Comparison of ENCODE assay signal across 20 cellular contexts in the genomic region with DNA sequence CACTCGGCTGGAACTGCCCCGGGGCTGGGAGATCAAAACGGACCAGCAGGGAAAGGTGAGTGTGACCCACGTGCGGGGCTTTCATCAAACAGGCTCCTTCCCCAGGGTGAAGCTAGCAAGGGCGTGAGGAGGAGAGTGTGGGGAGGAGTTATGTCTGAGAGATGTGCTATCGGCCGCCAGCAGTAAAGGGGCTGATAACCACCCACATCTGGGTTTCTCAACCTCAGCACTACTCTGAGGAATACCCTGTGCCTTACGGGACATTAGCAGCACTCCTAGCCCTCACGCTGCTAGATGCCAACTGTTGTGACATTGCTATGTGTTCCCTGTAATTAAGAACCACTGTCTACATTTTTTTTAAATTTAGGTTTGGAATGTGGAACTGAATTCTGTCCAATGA.
DNase-seq lines count a peak whose midpoint lies in the region; ATAC-seq, FAIRE-seq and TF ChIP-seq lines count a peak whose summit lies in the region.
"Had no signal": no experiment of that assay in that cellular context is flagged by ENCODE, and none has a peak within 500 bp of the region (broad histone marks: within the 10 kb centered on the region; RNA-seq: fewer than 3 reads in every experiment).

No MANE protein-coding gene starts in this region.

- intact Hi-C loops in GM12878 (cut with micrococcal nuclease; ENCODE audit: unreplicated experiment), result no loop called here
- intact Hi-C loops in Caco-2 (cut with micrococcal nuclease; ENCODE audit: unreplicated experiment), result no loop called here

- no peak for DNase-seq in GM12878 (ENCODE audit: low read depth, low spot score)
- DNase-seq in fibroblast of mammary gland (ENCODE audit: low read depth), result peak; percentile 37
- no peak for DNase-seq in Caco-2
- DNase-seq in activated T-cell treated with anti-CD3 and anti-CD28 coated beads, Interleukin-2, amount 50 U/mL, for 24 hours, result no peak
- DNase-seq: C1 segment of cervical spinal cord; CD8-positive, alpha-beta T cell; GDM1; IMR-90; NCI-H1105 treated with DMSO at 0.1 percent for 48 hours; NCI-H2029 treated with DMSO at 0.1 percent for 48 hours; NCI-H226; NCI-H510A treated with DMSO at 0.1 percent for 48 hours; NCI-H748 treated with DMSO at 0.1 percent for 48 hours; SJCRH30 had no signal

- no peak for TF ChIP-seq POLR2A in GM12878 (IDR thresholded peaks at IDR 0.05; ENCODE audit: low read depth, low read length)

- no peak for TF ChIP-seq RAD21 in GM12878 (IDR thresholded peaks at IDR 0.05; ENCODE audit: insufficient read depth, low read depth, low read length)

- H3K27me3 ChIP-seq in GM12878 (replicated peaks in 1 of 2; ENCODE audit: control insufficient read depth in 2 of 2, insufficient read depth in 2 of 2, low read length in 1 of 2), result no peaks in the 10 kb centered on the region; a peak in 1 of 4 replicates
- no peaks in the 10 kb centered on the region for H3K27me3 ChIP-seq in Caco-2 (replicated peaks; ENCODE audit: control insufficient read depth, insufficient read depth, low read length)

- H3K9me3 ChIP-seq in GM12878 (replicated peaks; ENCODE audit: control insufficient read depth, insufficient read depth, low read length), result no peaks in the 10 kb centered on the region
- H3K9me3 ChIP-seq in Caco-2, result no peaks in the 10 kb centered on the region
- H3K9me3 ChIP-seq: SJCRH30 had no signal

- no peaks in the 10 kb centered on the region for H3K27me3 Mint-ChIP-seq in Caco-2 (ENCODE audit: insufficient read depth, unreplicated experiment)
- peaks cover 10% of the 10 kb centered on the region for H3K27me3 Mint-ChIP-seq in activated T-cell treated with anti-CD3 and anti-CD28 coated beads, Interleukin-2, amount 50 U/mL, for 24 hours

- no peaks in the 10 kb centered on the region for H3K9me3 Mint-ChIP-seq in Caco-2 (ENCODE audit: unreplicated experiment)
- no peaks in the 10 kb centered on the region for H3K9me3 Mint-ChIP-seq in activated T-cell treated with anti-CD3 and anti-CD28 coated beads, Interleukin-2, amount 50 U/mL, for 24 hours
- H3K9me3 Mint-ChIP-seq: CD8-positive, alpha-beta T cell had no signal

- H3K36me3 ChIP-seq in GM12878 (ENCODE audit: control insufficient read depth in 2 of 2, insufficient read depth in 2 of 2, low read length in 1 of 2), result no peaks in the 10 kb centered on the region
- no peaks in the 10 kb centered on the region for H3K36me3 ChIP-seq in Caco-2 (ENCODE audit: control insufficient read depth, insufficient read depth, low read length)
- H3K36me3 ChIP-seq: SJCRH30 had no signal

- H2AFZ ChIP-seq in GM12878 (ENCODE audit: control insufficient read depth, low read depth, low read length), result no peak overlapping the region

- no peak for FAIRE-seq in GM12878 (lab: Jason Lieb, UNC)
- FAIRE-seq: H54, HTR-8/SVneo had no signal

- H3K27ac ChIP-seq in GM12878 (ENCODE audit: control insufficient read depth, insufficient read depth), result no peak overlapping the region
- H3K27ac ChIP-seq: SJCRH30 had no signal

- POLR2A ChIA-PET in GM12878 (lab: Charles Lee) (no interaction called here), Caco-2 (lab: Charles Lee) (no interaction called here)

- BruUV-seq in GM12878 (replicated peaks; lab: Mats Ljungman, UMichigan) (no TSS peak), Caco-2 (replicated peaks; lab: Mats Ljungman, UMichigan) (no TSS peak)

- no peaks in the 10 kb centered on the region for H3K36me3 Mint-ChIP-seq in Caco-2 (ENCODE audit: insufficient read depth, unreplicated experiment)
- H3K36me3 Mint-ChIP-seq in activated T-cell treated with anti-CD3 and anti-CD28 coated beads, Interleukin-2, amount 50 U/mL, for 24 hours (ENCODE audit: low read depth), result no peaks in the 10 kb centered on the region
- H3K36me3 Mint-ChIP-seq: CD8-positive, alpha-beta T cell had no signal

- no peak overlapping the region for H3K4me2 ChIP-seq in GM12878 (ENCODE audit: control insufficient read depth, insufficient read depth)

- in situ Hi-C loops in GM12878 (cut with MboI), result no loop called here

- SMC1A ChIA-PET in GM12878 (lab: Charles Lee; ENCODE audit: uncharacterized antibody, unreplicated experiment), result interaction anchor here (2.6 kb wide), 1 partner anchor 13 kb away, joined by 9 read pairs; no protein-coding TSS in a partner anchor

- H3K27ac Mint-ChIP-seq in Caco-2 (ENCODE audit: unreplicated experiment), result no peak overlapping the region
- no peak overlapping the region for H3K27ac Mint-ChIP-seq in activated T-cell treated with anti-CD3 and anti-CD28 coated beads, Interleukin-2, amount 50 U/mL, for 24 hours
- H3K27ac Mint-ChIP-seq: CD8-positive, alpha-beta T cell had no signal

- CTCF ChIA-PET in GM12878 (lab: Yijun Ruan, JAX) (interaction anchor here (1.1 to 3.2 kb wide), 3 partner anchors 10 to 113 kb away, joined by 4 to 21 read pairs (median 10); partner anchors contain the start of gene STK17A), Caco-2 (lab: Charles Lee) (interaction anchor here (0.6 kb wide), 1 partner anchor 29 kb away, joined by 4 read pairs; no protein-coding TSS in a partner anchor)

- peaks cover 2% of the 10 kb centered on the region; the same call in 1 of the 2 replicates for H3K4me1 ChIP-seq in GM12878 (ENCODE audit: control insufficient read depth, insufficient read depth, low read length)
- no peaks in the 10 kb centered on the region for H3K4me1 ChIP-seq in Caco-2
- H3K4me1 ChIP-seq: SJCRH30 had no signal

- WGBS in GM12878 (ENCODE audit: insufficient coverage, insufficient replicate concordance, low lambda C conversion rate, missing lambda C conversion rate), result 60% methylated on average over 10 of the region's 10 CpGs

- RAD21 ChIA-PET in GM12878 (lab: Charles Lee; ENCODE audit: unreplicated experiment), result interaction anchor here (1.9 to 2.0 kb wide), 2 partner anchors 10 to 14 kb away, joined by 4 to 5 read pairs; no protein-coding TSS in a partner anchor

- no peaks in the 10 kb centered on the region for H3K4me1 Mint-ChIP-seq in Caco-2 (ENCODE audit: low read depth, unreplicated experiment)
- no peaks in the 10 kb centered on the region for H3K4me1 Mint-ChIP-seq in activated T-cell treated with anti-CD3 and anti-CD28 coated beads, Interleukin-2, amount 50 U/mL, for 24 hours (ENCODE audit: low read depth)

- H4K20me1 ChIP-seq in GM12878 (ENCODE audit: control insufficient read depth, insufficient read depth), result no peaks in the 10 kb centered on the region

- ATAC-seq in HG02798 (IDR thresholded peaks at IDR 0.05; ENCODE audit: poor library complexity, unreplicated experiment), result peak; percentile 86
- ATAC-seq in GM12878, result peak; percentile 46; the same call in 2 of the 3 replicates
- ATAC-seq in GM18498 (IDR thresholded peaks at IDR 0.05; ENCODE audit: unreplicated experiment), result no peak
- ATAC-seq in GM21825 (IDR thresholded peaks at IDR 0.05; ENCODE audit: unreplicated experiment), result no peak
- ATAC-seq: CD8-positive, alpha-beta T cell; Panc1 had no signal

- no peaks in the 10 kb centered on the region for H3K79me2 ChIP-seq in GM12878 (ENCODE audit: control insufficient read depth, insufficient read depth, low read length)

- H3K4me3 ChIP-seq in GM12878 (no peak overlapping the region), fibroblast of mammary gland (ENCODE audit: control insufficient read depth, low read depth, low read length) (no peak overlapping the region), Caco-2 (ENCODE audit: low read depth, low read length) (no peak overlapping the region)
- H3K4me3 ChIP-seq: SJCRH30 had no signal

- no peak overlapping the region for H3K4me3 Mint-ChIP-seq in Caco-2 (ENCODE audit: unreplicated experiment)
- H3K4me3 Mint-ChIP-seq in activated T-cell treated with anti-CD3 and anti-CD28 coated beads, Interleukin-2, amount 50 U/mL, for 24 hours, result no peak overlapping the region
- H3K4me3 Mint-ChIP-seq: CD8-positive, alpha-beta T cell had no signal

- no peak for TF ChIP-seq CTCF in GM12878 (IDR thresholded peaks at IDR 0.05 in 2 of 3, conservative IDR thresholded peaks at IDR 0.05 in 1 of 3; ENCODE audit: control insufficient read depth in 2 of 3, extremely low read depth in 1 of 3, insufficient read depth in 1 of 3, low read depth in 3 of 3, low read length in 3 of 3)
- no peak for TF ChIP-seq CTCF in fibroblast of mammary gland (conservative IDR thresholded peaks at IDR 0.05; ENCODE audit: control insufficient read depth, insufficient read depth, low read depth, low read length)
- TF ChIP-seq CTCF in Caco-2 (IDR thresholded peaks at IDR 0.05; ENCODE audit: insufficient read depth in 1 of 2, low read depth in 1 of 2, low read length in 1 of 2, severe bottlenecking in 1 of 2, unreplicated experiment in 1 of 2), result no peak

- no peak for TF ChIP-seq EP300 in GM12878 (IDR thresholded peaks at IDR 0.05; ENCODE audit: borderline replicate concordance in 1 of 2, control insufficient read depth in 1 of 2, low read depth in 2 of 2, low read length in 2 of 2)

- no peak overlapping the region for H3K9ac ChIP-seq in GM12878 (ENCODE audit: control insufficient read depth, insufficient read depth, low read length)

TF ChIP-seq in GM12878, 131 proteins besides CTCF, POLR2A, EP300 and RAD21:
- TF ChIP-seq SMC3 (IDR thresholded peaks at IDR 0.05; ENCODE audit: borderline replicate concordance, low read length) (no peak), TARDBP (IDR thresholded peaks at IDR 0.05; ENCODE audit: borderline replicate concordance) (no peak), ZNF622 (IDR thresholded peaks at IDR 0.05) (no peak)

Comparison
In these comparisons a context has a peak if more than half of its experiments do, and no peak if none do; other contexts are left out.
1. ATAC-seq: peak in HG02798 (single experiment) and GM12878 (single experiment); none in GM18498 (single experiment) and GM21825 (single experiment).